In the genomic region with DNA sequence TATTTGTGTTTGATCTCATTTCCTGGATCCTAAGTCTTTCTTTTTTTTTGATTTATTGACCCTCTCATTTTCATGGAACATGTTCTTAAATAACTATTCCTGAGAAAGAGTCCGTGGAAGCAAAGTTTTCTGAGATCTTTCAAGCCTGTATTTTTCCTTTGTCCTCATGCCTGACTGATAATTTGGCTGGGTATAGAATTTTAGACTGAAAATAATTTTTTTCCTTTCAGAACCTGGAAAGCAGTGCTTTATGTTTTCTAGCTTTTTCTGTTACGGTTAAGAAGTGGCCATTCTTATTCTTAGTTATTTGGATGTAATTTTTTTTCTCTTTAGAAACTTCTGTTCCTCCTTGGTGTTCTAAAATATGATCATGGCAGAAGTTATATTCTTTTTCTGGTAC, we compare ENCODE assay signal across 1 cellular context.
TF ChIP-seq lines count a peak whose summit lies in the region.

No MANE protein-coding gene starts in this region.

TF ChIP-seq in IMR-90, 13 proteins besides CTCF, POLR2A, EP300 and RAD21 (continued from another document):
- TF ChIP-seq BHLHE40 (IDR thresholded peaks at IDR 0.05; ENCODE audit: low read depth, low read length) (no peak), RCOR1 (IDR thresholded peaks at IDR 0.05; ENCODE audit: insufficient replicate concordance, low read length) (no peak), FOS (IDR thresholded peaks at IDR 0.05; ENCODE audit: low read depth, low read length) (no peak), RFX5 (IDR thresholded peaks at IDR 0.05; ENCODE audit: low read depth, low read length) (no peak), MAZ (IDR thresholded peaks at IDR 0.05; ENCODE audit: borderline replicate concordance, low read depth, low read length) (no peak), MAFK (IDR thresholded peaks at IDR 0.05; ENCODE audit: low read depth, low read length) (no peak)
- TF ChIP-seq, protein P1, sequence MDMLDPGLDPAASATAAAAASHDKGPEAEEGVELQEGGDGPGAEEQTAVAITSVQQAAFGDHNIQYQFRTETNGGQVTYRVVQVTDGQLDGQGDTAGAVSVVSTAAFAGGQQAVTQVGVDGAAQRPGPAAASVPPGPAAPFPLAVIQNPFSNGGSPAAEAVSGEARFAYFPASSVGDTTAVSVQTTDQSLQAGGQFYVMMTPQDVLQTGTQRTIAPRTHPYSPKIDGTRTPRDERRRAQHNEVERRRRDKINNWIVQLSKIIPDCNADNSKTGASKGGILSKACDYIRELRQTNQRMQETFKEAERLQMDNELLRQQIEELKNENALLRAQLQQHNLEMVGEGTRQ (IDR thresholded peaks at IDR 0.05; ENCODE audit: low read depth, low read length) = no peak
TF ChIP-seq in IMR-90: peak in this region for 0.
